ENCODE assay signal across 7 cellular contexts in the genomic region with DNA sequence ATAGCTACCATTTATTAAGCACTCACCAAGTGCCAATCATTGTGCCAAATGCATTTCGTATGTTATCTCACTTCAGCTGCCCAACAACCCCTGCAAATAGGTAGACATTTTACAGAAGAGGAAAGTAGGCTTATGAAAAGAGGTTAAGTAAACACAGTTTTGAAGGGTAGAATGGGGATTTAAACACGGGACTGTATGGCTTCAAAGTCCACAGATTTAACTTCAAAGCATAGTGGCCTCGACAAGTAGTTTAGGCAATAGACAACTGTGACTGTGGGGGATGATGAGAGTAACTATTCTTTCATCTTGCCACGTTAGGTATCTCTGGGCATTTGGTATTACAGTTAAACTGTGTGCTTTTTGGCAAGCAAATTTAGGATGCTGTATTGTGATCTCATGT.
"Had no signal": no experiment of that assay in that cellular context is flagged by ENCODE, and none has a peak within 500 bp of the region (broad histone marks: within the 10 kb centered on the region; RNA-seq: fewer than 3 reads in every experiment).

No MANE protein-coding gene starts in this region.

- H3K9me3 ChIP-seq: Peyer's patch, SK-N-SH had no signal

- DNase-seq: NCI-H1436 treated with DMSO at 0.1 percent for 48 hours, NCI-H524 treated with DMSO at 0.1 percent for 48 hours, Peyer's patch, Right ventricle myocardium superior had no signal

- H3K4me1 ChIP-seq: Peyer's patch, SJSA1 had no signal

- H3K4me2 ChIP-seq: SK-N-SH had no signal

- H3K27me3 ChIP-seq: Peyer's patch, SJSA1 had no signal

- H3K9me2 ChIP-seq: SK-N-SH had no signal

- H3K27ac ChIP-seq: Peyer's patch, SJSA1 had no signal

- H3K36me3 ChIP-seq: Peyer's patch, SJSA1 had no signal

- H3K9ac ChIP-seq: SK-N-SH had no signal

- ATAC-seq: PC-3 had no signal

- H3K4me3 ChIP-seq: Peyer's patch, SJSA1 had no signal
